1 cellular context compared by ENCODE assay signal in the genomic region with DNA sequence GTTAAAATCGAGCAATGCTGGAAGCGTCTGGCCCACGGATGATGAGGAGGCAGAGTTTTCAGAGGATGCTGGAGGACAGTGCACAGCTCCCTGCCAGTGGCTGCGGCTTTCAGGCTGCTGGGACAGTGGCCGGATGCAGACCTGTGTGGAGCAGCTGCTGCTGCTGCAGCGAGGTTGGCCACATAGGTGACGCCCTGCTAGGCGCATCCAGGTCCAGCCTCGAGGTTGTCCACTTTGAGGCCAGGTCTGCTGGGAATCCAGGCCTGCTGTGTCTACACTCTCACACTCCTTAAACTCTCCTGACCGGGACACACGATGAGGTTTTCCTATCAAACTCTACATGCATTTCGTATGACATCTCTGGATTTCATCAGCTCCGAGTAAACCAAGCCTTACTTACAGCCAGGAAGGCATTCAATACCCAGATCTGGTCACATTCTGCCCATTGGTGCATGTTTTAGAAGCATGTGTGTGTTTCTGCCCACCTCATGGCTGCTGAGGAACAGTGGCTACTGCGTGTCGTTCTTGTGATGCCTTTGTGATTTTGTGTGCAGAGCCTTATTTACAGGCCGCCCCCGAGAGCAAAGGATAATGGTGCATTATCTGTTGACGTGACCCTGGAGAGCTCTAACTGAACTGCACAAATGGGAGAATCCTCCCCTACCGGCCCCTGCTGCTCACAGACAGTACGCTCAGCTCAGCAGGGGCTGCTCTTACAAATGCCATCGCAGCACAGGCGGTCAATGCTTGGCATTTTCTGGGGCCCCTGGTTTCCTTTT.
TF ChIP-seq lines count a peak whose summit lies in the region.

No MANE protein-coding gene starts in this region.

TF ChIP-seq in HepG2, 621 proteins besides CTCF, POLR2A, EP300 and RAD21 (continued from another document and continues in another):
- TF ChIP-seq, protein P1, sequence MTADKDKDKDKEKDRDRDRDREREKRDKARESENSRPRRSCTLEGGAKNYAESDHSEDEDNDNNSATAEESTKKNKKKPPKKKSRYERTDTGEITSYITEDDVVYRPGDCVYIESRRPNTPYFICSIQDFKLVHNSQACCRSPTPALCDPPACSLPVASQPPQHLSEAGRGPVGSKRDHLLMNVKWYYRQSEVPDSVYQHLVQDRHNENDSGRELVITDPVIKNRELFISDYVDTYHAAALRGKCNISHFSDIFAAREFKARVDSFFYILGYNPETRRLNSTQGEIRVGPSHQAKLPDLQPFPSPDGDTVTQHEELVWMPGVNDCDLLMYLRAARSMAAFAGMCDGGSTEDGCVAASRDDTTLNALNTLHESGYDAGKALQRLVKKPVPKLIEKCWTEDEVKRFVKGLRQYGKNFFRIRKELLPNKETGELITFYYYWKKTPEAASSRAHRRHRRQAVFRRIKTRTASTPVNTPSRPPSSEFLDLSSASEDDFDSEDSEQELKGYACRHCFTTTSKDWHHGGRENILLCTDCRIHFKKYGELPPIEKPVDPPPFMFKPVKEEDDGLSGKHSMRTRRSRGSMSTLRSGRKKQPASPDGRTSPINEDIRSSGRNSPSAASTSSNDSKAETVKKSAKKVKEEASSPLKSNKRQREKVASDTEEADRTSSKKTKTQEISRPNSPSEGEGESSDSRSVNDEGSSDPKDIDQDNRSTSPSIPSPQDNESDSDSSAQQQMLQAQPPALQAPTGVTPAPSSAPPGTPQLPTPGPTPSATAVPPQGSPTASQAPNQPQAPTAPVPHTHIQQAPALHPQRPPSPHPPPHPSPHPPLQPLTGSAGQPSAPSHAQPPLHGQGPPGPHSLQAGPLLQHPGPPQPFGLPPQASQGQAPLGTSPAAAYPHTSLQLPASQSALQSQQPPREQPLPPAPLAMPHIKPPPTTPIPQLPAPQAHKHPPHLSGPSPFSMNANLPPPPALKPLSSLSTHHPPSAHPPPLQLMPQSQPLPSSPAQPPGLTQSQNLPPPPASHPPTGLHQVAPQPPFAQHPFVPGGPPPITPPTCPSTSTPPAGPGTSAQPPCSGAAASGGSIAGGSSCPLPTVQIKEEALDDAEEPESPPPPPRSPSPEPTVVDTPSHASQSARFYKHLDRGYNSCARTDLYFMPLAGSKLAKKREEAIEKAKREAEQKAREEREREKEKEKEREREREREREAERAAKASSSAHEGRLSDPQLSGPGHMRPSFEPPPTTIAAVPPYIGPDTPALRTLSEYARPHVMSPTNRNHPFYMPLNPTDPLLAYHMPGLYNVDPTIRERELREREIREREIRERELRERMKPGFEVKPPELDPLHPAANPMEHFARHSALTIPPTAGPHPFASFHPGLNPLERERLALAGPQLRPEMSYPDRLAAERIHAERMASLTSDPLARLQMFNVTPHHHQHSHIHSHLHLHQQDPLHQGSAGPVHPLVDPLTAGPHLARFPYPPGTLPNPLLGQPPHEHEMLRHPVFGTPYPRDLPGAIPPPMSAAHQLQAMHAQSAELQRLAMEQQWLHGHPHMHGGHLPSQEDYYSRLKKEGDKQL (CRISPR knock-in tag; IDR thresholded peaks at IDR 0.05; ENCODE audit: low read depth): no peak
- TF ChIP-seq HOXA3 (CRISPR knock-in tag; IDR thresholded peaks at IDR 0.05) (peak; percentile 65; the same call in 1 of the 2 replicates), KLF11 (CRISPR knock-in tag; IDR thresholded peaks at IDR 0.05) (no peak), SP2 (CRISPR knock-in tag; IDR thresholded peaks at IDR 0.05) (no peak), SNRNP70 (IDR thresholded peaks at IDR 0.05; ENCODE audit: low read depth, low read length) (no peak), GATA4 (IDR thresholded peaks at IDR 0.05; ENCODE audit: borderline replicate concordance, low read depth) (no peak), TBX3 (IDR thresholded peaks at IDR 0.05; ENCODE audit: borderline replicate concordance) (no peak), KDM5B (CRISPR knock-in tag; IDR thresholded peaks at IDR 0.05; ENCODE audit: borderline replicate concordance) (no peak), HNF4G (IDR thresholded peaks at IDR 0.05; ENCODE audit: borderline replicate concordance, low read depth, low read length) (no peak), HNF4G (CRISPR knock-in tag; IDR thresholded peaks at IDR 0.05; ENCODE audit: borderline replicate concordance, low read depth) (no peak; the same call in 1 of the 2 replicates), ATM (IDR thresholded peaks at IDR 0.05; ENCODE audit: borderline replicate concordance) (no peak), SMARCC2 (IDR thresholded peaks at IDR 0.05) (no peak), ZNF747 (CRISPR knock-in tag; IDR thresholded peaks at IDR 0.05; ENCODE audit: borderline replicate concordance) (no peak), ZFP36L1 (CRISPR knock-in tag; IDR thresholded peaks at IDR 0.05) (no peak), ZNF614 (CRISPR knock-in tag; IDR thresholded peaks at IDR 0.05; ENCODE audit: borderline replicate concordance) (no peak), MED1 (CRISPR knock-in tag; IDR thresholded peaks at IDR 0.05) (peak; percentile 72), ZNF644 (CRISPR knock-in tag; IDR thresholded peaks at IDR 0.05; ENCODE audit: low read depth) (no peak), ZNF329 (CRISPR knock-in tag; IDR thresholded peaks at IDR 0.05; ENCODE audit: low read depth) (no peak), RBAK (CRISPR knock-in tag; IDR thresholded peaks at IDR 0.05) (no peak), ZNF577 (CRISPR knock-in tag; IDR thresholded peaks at IDR 0.05; ENCODE audit: borderline replicate concordance, low read depth) (no peak), NFYC (CRISPR knock-in tag; IDR thresholded peaks at IDR 0.05) (no peak), HOXA5 (CRISPR knock-in tag; IDR thresholded peaks at IDR 0.05) (no peak), STAG1 (CRISPR knock-in tag; IDR thresholded peaks at IDR 0.05) (peak; percentile 38), NPAS2 (CRISPR knock-in tag; IDR thresholded peaks at IDR 0.05; ENCODE audit: borderline replicate concordance) (no peak), ZNF883 (CRISPR knock-in tag; IDR thresholded peaks at IDR 0.05; ENCODE audit: not compliant biosample characterization) (no peak), MEIS1 (CRISPR knock-in tag; IDR thresholded peaks at IDR 0.05; ENCODE audit: borderline replicate concordance) (peak; percentile 51; the same call in 1 of the 2 replicates), REXO4 (CRISPR knock-in tag; IDR thresholded peaks at IDR 0.05; ENCODE audit: borderline replicate concordance) (no peak), PCBP1 (IDR thresholded peaks at IDR 0.05; ENCODE audit: borderline replicate concordance, low read depth, low read length) (no peak), MTF2 (CRISPR knock-in tag; IDR thresholded peaks at IDR 0.05; ENCODE audit: borderline replicate concordance) (no peak), ZNF572 (CRISPR knock-in tag; IDR thresholded peaks at IDR 0.05) (no peak), ZNF703 (CRISPR knock-in tag; IDR thresholded peaks at IDR 0.05; ENCODE audit: borderline replicate concordance) (no peak), KDM2A (CRISPR knock-in tag; IDR thresholded peaks at IDR 0.05; ENCODE audit: borderline replicate concordance, low read depth) (peak; percentile 59; the same call in 1 of the 2 replicates), NFRKB (IDR thresholded peaks at IDR 0.05) (no peak), NFKBIZ (CRISPR knock-in tag; IDR thresholded peaks at IDR 0.05) (no peak), GATAD2A (CRISPR knock-in tag; IDR thresholded peaks at IDR 0.05) (peak; percentile 77), KDM6A (CRISPR knock-in tag; IDR thresholded peaks at IDR 0.05; ENCODE audit: low read depth) (no peak), MAFK (conservative IDR thresholded peaks at IDR 0.05 in 1 of 2, IDR thresholded peaks at IDR 0.05 in 1 of 2; ENCODE audit: low read length in 2 of 2) (no peak), HNRNPUL1 (IDR thresholded peaks at IDR 0.05; ENCODE audit: low read depth, low read length) (no peak), YEATS2 (CRISPR knock-in tag; IDR thresholded peaks at IDR 0.05; ENCODE audit: borderline replicate concordance) (no peak), NR2C2 (CRISPR knock-in tag; IDR thresholded peaks at IDR 0.05; ENCODE audit: borderline replicate concordance) (no peak)
- TF ChIP-seq, protein P2, sequence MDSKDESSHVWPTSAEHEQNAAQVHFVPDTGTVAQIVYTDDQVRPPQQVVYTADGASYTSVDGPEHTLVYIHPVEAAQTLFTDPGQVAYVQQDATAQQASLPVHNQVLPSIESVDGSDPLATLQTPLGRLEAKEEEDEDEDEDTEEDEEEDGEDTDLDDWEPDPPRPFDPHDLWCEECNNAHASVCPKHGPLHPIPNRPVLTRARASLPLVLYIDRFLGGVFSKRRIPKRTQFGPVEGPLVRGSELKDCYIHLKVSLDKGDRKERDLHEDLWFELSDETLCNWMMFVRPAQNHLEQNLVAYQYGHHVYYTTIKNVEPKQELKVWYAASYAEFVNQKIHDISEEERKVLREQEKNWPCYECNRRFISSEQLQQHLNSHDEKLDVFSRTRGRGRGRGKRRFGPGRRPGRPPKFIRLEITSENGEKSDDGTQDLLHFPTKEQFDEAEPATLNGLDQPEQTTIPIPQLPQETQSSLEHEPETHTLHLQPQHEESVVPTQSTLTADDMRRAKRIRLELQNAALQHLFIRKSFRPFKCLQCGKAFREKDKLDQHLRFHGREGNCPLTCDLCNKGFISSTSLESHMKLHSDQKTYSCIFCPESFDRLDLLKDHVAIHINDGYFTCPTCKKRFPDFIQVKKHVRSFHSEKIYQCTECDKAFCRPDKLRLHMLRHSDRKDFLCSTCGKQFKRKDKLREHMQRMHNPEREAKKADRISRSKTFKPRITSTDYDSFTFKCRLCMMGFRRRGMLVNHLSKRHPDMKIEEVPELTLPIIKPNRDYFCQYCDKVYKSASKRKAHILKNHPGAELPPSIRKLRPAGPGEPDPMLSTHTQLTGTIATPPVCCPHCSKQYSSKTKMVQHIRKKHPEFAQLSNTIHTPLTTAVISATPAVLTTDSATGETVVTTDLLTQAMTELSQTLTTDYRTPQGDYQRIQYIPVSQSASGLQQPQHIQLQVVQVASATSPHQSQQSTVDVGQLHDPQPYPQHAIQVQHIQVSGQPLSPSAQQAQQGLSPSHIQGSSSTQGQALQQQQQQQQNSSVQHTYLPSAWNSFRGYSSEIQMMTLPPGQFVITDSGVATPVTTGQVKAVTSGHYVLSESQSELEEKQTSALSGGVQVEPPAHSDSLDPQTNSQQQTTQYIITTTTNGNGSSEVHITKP (CRISPR knock-in tag; IDR thresholded peaks at IDR 0.05; ENCODE audit: low read depth): peak; percentile 39; the same call in 1 of the 2 replicates
- TF ChIP-seq, protein P3, sequence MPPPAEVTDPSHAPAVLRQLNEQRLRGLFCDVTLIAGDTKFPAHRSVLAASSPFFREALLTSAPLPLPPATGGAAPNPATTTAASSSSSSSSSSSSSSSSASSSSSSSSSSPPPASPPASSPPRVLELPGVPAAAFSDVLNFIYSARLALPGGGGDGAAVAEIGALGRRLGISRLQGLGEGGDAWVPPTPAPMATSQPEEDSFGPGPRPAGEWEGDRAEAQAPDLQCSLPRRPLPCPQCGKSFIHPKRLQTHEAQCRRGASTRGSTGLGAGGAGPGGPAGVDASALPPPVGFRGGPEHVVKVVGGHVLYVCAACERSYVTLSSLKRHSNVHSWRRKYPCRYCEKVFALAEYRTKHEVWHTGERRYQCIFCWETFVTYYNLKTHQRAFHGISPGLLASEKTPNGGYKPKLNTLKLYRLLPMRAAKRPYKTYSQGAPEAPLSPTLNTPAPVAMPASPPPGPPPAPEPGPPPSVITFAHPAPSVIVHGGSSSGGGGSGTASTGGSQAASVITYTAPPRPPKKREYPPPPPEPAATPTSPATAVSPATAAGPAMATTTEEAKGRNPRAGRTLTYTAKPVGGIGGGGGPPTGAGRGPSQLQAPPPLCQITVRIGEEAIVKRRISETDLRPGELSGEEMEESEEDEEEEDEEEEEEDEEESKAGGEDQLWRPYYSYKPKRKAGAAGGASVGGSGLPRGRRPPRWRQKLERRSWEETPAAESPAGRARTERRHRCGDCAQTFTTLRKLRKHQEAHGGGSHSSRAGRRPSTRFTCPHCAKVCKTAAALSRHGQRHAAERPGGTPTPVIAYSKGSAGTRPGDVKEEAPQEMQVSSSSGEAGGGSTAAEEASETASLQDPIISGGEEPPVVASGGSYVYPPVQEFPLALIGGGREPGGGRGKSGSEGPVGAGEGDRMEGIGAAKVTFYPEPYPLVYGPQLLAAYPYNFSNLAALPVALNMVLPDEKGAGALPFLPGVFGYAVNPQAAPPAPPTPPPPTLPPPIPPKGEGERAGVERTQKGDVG (CRISPR knock-in tag; IDR thresholded peaks at IDR 0.05; ENCODE audit: borderline replicate concordance): peak; percentile 44; the same call in 1 of the 2 replicates
- TF ChIP-seq, protein P4, sequence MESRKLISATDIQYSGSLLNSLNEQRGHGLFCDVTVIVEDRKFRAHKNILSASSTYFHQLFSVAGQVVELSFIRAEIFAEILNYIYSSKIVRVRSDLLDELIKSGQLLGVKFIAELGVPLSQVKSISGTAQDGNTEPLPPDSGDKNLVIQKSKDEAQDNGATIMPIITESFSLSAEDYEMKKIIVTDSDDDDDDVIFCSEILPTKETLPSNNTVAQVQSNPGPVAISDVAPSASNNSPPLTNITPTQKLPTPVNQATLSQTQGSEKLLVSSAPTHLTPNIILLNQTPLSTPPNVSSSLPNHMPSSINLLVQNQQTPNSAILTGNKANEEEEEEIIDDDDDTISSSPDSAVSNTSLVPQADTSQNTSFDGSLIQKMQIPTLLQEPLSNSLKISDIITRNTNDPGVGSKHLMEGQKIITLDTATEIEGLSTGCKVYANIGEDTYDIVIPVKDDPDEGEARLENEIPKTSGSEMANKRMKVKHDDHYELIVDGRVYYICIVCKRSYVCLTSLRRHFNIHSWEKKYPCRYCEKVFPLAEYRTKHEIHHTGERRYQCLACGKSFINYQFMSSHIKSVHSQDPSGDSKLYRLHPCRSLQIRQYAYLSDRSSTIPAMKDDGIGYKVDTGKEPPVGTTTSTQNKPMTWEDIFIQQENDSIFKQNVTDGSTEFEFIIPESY (CRISPR knock-in tag; IDR thresholded peaks at IDR 0.05): peak; percentile 89
- TF ChIP-seq, protein P5, sequence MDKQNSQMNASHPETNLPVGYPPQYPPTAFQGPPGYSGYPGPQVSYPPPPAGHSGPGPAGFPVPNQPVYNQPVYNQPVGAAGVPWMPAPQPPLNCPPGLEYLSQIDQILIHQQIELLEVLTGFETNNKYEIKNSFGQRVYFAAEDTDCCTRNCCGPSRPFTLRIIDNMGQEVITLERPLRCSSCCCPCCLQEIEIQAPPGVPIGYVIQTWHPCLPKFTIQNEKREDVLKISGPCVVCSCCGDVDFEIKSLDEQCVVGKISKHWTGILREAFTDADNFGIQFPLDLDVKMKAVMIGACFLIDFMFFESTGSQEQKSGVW (CRISPR knock-in tag; IDR thresholded peaks at IDR 0.05; ENCODE audit: borderline replicate concordance): no peak
- TF ChIP-seq, protein P6, sequence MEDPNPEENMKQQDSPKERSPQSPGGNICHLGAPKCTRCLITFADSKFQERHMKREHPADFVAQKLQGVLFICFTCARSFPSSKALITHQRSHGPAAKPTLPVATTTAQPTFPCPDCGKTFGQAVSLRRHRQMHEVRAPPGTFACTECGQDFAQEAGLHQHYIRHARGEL (CRISPR knock-in tag; IDR thresholded peaks at IDR 0.05): no peak
- TF ChIP-seq, protein P7, sequence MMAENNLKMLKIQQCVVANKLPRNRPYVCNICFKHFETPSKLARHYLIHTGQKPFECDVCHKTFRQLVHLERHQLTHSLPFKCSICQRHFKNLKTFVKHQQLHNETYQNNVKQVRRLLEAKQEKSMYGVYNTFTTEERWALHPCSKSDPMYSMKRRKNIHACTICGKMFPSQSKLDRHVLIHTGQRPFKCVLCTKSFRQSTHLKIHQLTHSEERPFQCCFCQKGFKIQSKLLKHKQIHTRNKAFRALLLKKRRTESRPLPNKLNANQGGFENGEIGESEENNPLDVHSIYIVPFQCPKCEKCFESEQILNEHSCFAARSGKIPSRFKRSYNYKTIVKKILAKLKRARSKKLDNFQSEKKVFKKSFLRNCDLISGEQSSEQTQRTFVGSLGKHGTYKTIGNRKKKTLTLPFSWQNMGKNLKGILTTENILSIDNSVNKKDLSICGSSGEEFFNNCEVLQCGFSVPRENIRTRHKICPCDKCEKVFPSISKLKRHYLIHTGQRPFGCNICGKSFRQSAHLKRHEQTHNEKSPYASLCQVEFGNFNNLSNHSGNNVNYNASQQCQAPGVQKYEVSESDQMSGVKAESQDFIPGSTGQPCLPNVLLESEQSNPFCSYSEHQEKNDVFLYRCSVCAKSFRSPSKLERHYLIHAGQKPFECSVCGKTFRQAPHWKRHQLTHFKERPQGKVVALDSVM (CRISPR knock-in tag; IDR thresholded peaks at IDR 0.05): no peak
